In the genomic region with DNA sequence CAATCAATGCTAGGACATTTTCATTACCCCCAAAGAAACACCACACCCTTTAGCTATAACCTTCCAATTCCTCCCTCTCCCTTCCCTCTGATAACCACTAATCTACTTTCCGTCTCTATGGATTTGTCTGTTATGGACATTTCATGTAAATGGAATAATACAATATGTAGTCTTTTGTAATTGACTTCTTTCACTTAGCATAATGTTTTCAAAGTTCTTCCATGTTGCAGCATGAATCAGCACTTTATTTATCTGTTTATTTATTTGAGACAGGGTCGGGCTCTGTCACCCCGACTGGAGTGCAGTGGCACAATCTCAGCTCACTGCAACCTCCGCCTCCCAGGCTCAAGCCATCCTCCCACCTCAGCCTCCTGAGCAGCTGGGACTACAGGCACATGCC, we compare ENCODE assay signal across 1 cellular context.
TF ChIP-seq lines count a peak whose summit lies in the region.

No MANE protein-coding gene starts in this region.

TF ChIP-seq in H1, 55 proteins besides CTCF, POLR2A, EP300 and RAD21:
- TF ChIP-seq TAF1 (IDR thresholded peaks at IDR 0.05; ENCODE audit: low read depth, low read length) (no peak), ASH2L (IDR thresholded peaks at IDR 0.05; ENCODE audit: low read length) (no peak), TCF12 (IDR thresholded peaks at IDR 0.05; ENCODE audit: low read depth, low read length) (no peak)
